In genomic region chr10:47365561-47365960, GRCh38 we compare ENCODE assay signal across 18 cellular contexts. TPM values are rescaled to one million over a fixed set of nuclear protein-coding genes. Genes with fewer than 3 reads are reported as not detected.
DNase-seq lines count a peak whose midpoint lies in the region; ATAC-seq, FAIRE-seq and TF ChIP-seq lines count a peak whose summit lies in the region.
"Had no signal": no experiment of that assay in that cellular context is flagged by ENCODE, and none has a peak within 500 bp of the region (broad histone marks: within the 10 kb centered on the region; RNA-seq: fewer than 3 reads in every experiment).

No MANE protein-coding gene starts in this region.

- H3K4me1 ChIP-seq in RWPE2 (ENCODE audit: insufficient read depth, poor library complexity, severe bottlenecking): no peaks in the 10 kb centered on the region
- peaks cover 5 to 8% of the 10 kb centered on the region in 2 donors for H3K4me1 ChIP-seq in kidney (ENCODE audit: control insufficient read depth in 1 of 2, insufficient read depth in 1 of 2, low read depth in 1 of 2, low read length in 2 of 2)
- H3K4me1 ChIP-seq in stomach: no peaks in the 10 kb centered on the region
- H3K4me1 ChIP-seq: A549 had no signal

- intact Hi-C loops in CD14-positive monocyte (cut with micrococcal nuclease) (no loop called here), kidney (cut with DNase I) (no loop called here), stomach (cut with DNase I; ENCODE audit: low total_unique reads) (no loop called here)

- no peak overlapping the region for H3K4me3 ChIP-seq in RWPE2 (ENCODE audit: severe bottlenecking)
- no peak overlapping the region for H3K4me3 ChIP-seq in kidney (ENCODE audit: low read length in 2 of 2)
- no peak overlapping the region for H3K4me3 ChIP-seq in stomach
- H3K4me3 ChIP-seq: A549, GM23338 had no signal

- H3K27ac Mint-ChIP-seq in CD14-positive monocyte: no peak overlapping the region
- H3K27ac Mint-ChIP-seq in activated naive CD8-positive, alpha-beta T cell treated with anti-CD3 and anti-CD28 coated beads, Interleukin-2, amount 50 U/mL, for 24 hours: no peak overlapping the region

- no peaks in the 10 kb centered on the region for H3K27me3 ChIP-seq in RWPE2 (ENCODE audit: insufficient read depth, poor library complexity, severe bottlenecking)
- no peaks in the 10 kb centered on the region for H3K27me3 ChIP-seq in stomach

- no peaks in the 10 kb centered on the region for H3K9me3 Mint-ChIP-seq in CD14-positive monocyte
- no peaks in the 10 kb centered on the region for H3K9me3 Mint-ChIP-seq in activated naive CD8-positive, alpha-beta T cell treated with anti-CD3 and anti-CD28 coated beads, Interleukin-2, amount 50 U/mL, for 24 hours
- H3K9me3 Mint-ChIP-seq: CD8-positive, alpha-beta memory T cell; GM23338 had no signal

- H3K36me3 ChIP-seq in RWPE2 (ENCODE audit: low read depth) (no peaks in the 10 kb centered on the region), kidney (ENCODE audit: control insufficient read depth in 1 of 2, insufficient read depth in 2 of 2, low read length in 2 of 2) (no peaks in the 10 kb centered on the region), stomach (no peaks in the 10 kb centered on the region)

- WGBS in stomach, 5 donors: 87 to 93% (median 92%) methylated on average over 9 of the region's 9 CpGs

- ATAC-seq in RWPE2 (ENCODE audit: low read depth) (no peak), HG03520 (IDR thresholded peaks at IDR 0.05; ENCODE audit: unreplicated experiment) (no peak)
- ATAC-seq in activated naive CD8-positive, alpha-beta T cell treated with anti-CD3 and anti-CD28 coated beads, Interleukin-2, amount 50 U/mL, for 24 hours: no peak
- ATAC-seq: A549, GM23338 had no signal

- no peaks in the 10 kb centered on the region for H3K36me3 Mint-ChIP-seq in CD14-positive monocyte
- H3K36me3 Mint-ChIP-seq in activated naive CD8-positive, alpha-beta T cell treated with anti-CD3 and anti-CD28 coated beads, Interleukin-2, amount 50 U/mL, for 24 hours (ENCODE audit: low read depth): no peaks in the 10 kb centered on the region
- H3K36me3 Mint-ChIP-seq: CD8-positive, alpha-beta memory T cell had no signal

- no peak for TF ChIP-seq EP300 in stomach (IDR thresholded peaks at IDR 0.05)

- H3K27ac ChIP-seq in RWPE2 (ENCODE audit: poor library complexity, severe bottlenecking) (no peak overlapping the region), kidney (ENCODE audit: low read depth in 2 of 2, low read length in 2 of 2) (no peak overlapping the region), stomach (no peak overlapping the region)
- H3K27ac ChIP-seq: A549 had no signal

- peaks cover 0 to 3% (median 2%) of the 10 kb centered on the region in 3 donors for H3K27me3 Mint-ChIP-seq in CD14-positive monocyte (ENCODE audit: low read depth in 3 of 3)
- no peaks in the 10 kb centered on the region for H3K27me3 Mint-ChIP-seq in activated naive CD8-positive, alpha-beta T cell treated with anti-CD3 and anti-CD28 coated beads, Interleukin-2, amount 50 U/mL, for 24 hours

- no peak for TF ChIP-seq POLR2A in stomach (IDR thresholded peaks at IDR 0.05)

- H3K9ac ChIP-seq in kidney (ENCODE audit: low read length in 2 of 2): no peak overlapping the region

- FAIRE-seq in kidney (lab: Jason Lieb, UNC): no peak
- FAIRE-seq: A549, GM12892 had no signal

- no peaks in the 10 kb centered on the region for H3K4me1 Mint-ChIP-seq in CD14-positive monocyte
- H3K4me1 Mint-ChIP-seq in activated naive CD8-positive, alpha-beta T cell treated with anti-CD3 and anti-CD28 coated beads, Interleukin-2, amount 50 U/mL, for 24 hours: no peaks in the 10 kb centered on the region
- H3K4me1 Mint-ChIP-seq: CD8-positive, alpha-beta memory T cell had no signal

- TF ChIP-seq CTCF in CD14-positive monocyte (IDR thresholded peaks at IDR 0.05): no peak
- no peak for TF ChIP-seq CTCF in RWPE2 (IDR thresholded peaks at IDR 0.05; ENCODE audit: poor library complexity, severe bottlenecking)
- no peak for TF ChIP-seq CTCF in kidney (IDR thresholded peaks at IDR 0.05; ENCODE audit: borderline replicate concordance, extremely low read depth, insufficient read depth)
- TF ChIP-seq CTCF in stomach (IDR thresholded peaks at IDR 0.05): no peak

- H3K9me3 ChIP-seq in RWPE2 (ENCODE audit: severe bottlenecking): no peaks in the 10 kb centered on the region
- no peaks in the 10 kb centered on the region for H3K9me3 ChIP-seq in kidney (ENCODE audit: control insufficient read depth in 1 of 2, low read length in 2 of 2)
- no peaks in the 10 kb centered on the region for H3K9me3 ChIP-seq in stomach
- H3K9me3 ChIP-seq: A549, Caco-2 had no signal

- H3K4me3 Mint-ChIP-seq in CD14-positive monocyte: no peak overlapping the region
- no peak overlapping the region for H3K4me3 Mint-ChIP-seq in activated naive CD8-positive, alpha-beta T cell treated with anti-CD3 and anti-CD28 coated beads, Interleukin-2, amount 50 U/mL, for 24 hours
- H3K4me3 Mint-ChIP-seq: CD8-positive, alpha-beta memory T cell; GM23338 had no signal

- peak; percentile 30 for DNase-seq in CD14-positive monocyte (ENCODE audit: low spot score)
- DNase-seq in RWPE2 (ENCODE audit: low spot score): peak; percentile 11
- peak; percentile 10 for DNase-seq in kidney
- peak; percentile 8 for DNase-seq in stomach
- DNase-seq in T-helper 1 cell: no peak
- DNase-seq in activated naive CD8-positive, alpha-beta T cell treated with anti-CD3 and anti-CD28 coated beads, Interleukin-2, amount 50 U/mL, for 24 hours: no peak
- DNase-seq: CD8-positive, alpha-beta memory T cell; DND-41; GDM1; H7 had no signal

RNA-seq across cellular contexts. Expression of gene RBP3, which starts 17.4 kb away (rescaled TPM):
- polyA plus RNA-seq in CD14-positive monocyte (not detected), kidney (ENCODE audit: insufficient read depth, low read depth, low replicate concordance) (not detected), stomach (not detected)
- total RNA-seq in kidney (not detected), stomach (not detected)
- total RNA-seq: Caco-2; CD8-positive, alpha-beta memory T cell; GM23338; H7 had no signal
- polyA plus RNA-seq: A549; AG04450; BJ; CD8-positive, alpha-beta memory T cell; GM23338 had no signal

RNA-seq across cellular contexts. Expression of gene ZNF488, which starts 18.5 kb away (rescaled TPM):
- polyA plus RNA-seq in CD14-positive monocyte: not detected
- total RNA-seq in kidney: 0.09 TPM
- polyA plus RNA-seq in kidney (ENCODE audit: insufficient read depth, low read depth, low replicate concordance): 4.0 TPM
- total RNA-seq in stomach: 10 to 100 TPM in 1 of 5 donors, 1 to 10 TPM in 1, under 1 TPM in 2, not detected in 1; 0.43 to 15.1 (median 1.4) TPM
- polyA plus RNA-seq in stomach: under 1 TPM in 2 of 3 donors, not detected in 1; 0.50 to 0.68 TPM
- polyA plus RNA-seq: CD8-positive, alpha-beta memory T cell had no signal

RNA-seq across cellular contexts. Expression of gene GDF2, which starts 43.3 kb away (rescaled TPM):
- polyA plus RNA-seq in CD14-positive monocyte (not detected), kidney (ENCODE audit: insufficient read depth, low read depth, low replicate concordance) (not detected), stomach (not detected)
- total RNA-seq in kidney (not detected), stomach (not detected)
- total RNA-seq: Caco-2; CD8-positive, alpha-beta memory T cell; GM23338; H7; HT-29 had no signal
- polyA plus RNA-seq: A549; AG04450; BJ; CD8-positive, alpha-beta memory T cell; GM23338 had no signal

Comparison
In these comparisons a context has a peak if more than half of its experiments do, and no peak if none do; other contexts are left out.
1. DNase-seq: peak in CD14-positive monocyte (single experiment), RWPE2 (single experiment), kidney (single experiment) and stomach (single experiment); none in T-helper 1 cell (0 of 5) and activated naive CD8-positive, alpha-beta T cell treated with anti-CD3 and anti-CD28 coated beads, Interleukin-2, amount 50 U/mL, for 24 hours (single experiment).